In the genomic region with DNA sequence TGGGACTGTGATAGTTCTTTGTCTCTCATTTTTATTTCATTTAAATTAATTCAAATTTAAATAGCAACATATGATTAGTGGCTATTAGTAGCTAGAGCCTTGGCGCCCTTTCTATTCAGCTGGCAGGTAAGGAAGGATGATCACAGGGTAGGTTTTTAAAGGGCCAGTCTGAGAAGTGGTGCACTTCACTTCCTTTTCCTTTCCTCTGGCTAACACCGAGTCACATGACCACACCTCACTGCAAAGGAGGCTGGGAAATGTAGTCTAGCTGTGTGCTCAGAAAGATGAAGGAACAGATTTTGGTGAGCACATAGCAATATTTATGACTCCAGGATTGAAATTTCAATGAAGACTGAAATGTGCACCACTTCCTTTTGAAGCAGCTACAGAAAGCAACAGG, we compare ENCODE assay signal across 9 cellular contexts.
DNase-seq lines count a peak whose midpoint lies in the region; ATAC-seq, FAIRE-seq and TF ChIP-seq lines count a peak whose summit lies in the region.
"Had no signal": no experiment of that assay in that cellular context is flagged by ENCODE, and none has a peak within 500 bp of the region (broad histone marks: within the 10 kb centered on the region; RNA-seq: fewer than 3 reads in every experiment).

No MANE protein-coding gene starts in this region.

- no peaks in the 10 kb centered on the region for H4K20me1 ChIP-seq in SK-N-SH (ENCODE audit: insufficient read depth)
- H4K20me1 ChIP-seq in hepatocyte (ENCODE audit: insufficient read depth, poor library complexity, severe bottlenecking), result no peaks in the 10 kb centered on the region

- peaks cover 0 to 17% of the 10 kb centered on the region in 2 experiments; a peak in 1 of 4 replicates for H3K4me1 ChIP-seq in SK-N-SH (ENCODE audit: control insufficient read depth in 1 of 2, insufficient read depth in 2 of 2, low read depth in 1 of 2, low read length in 1 of 2)
- H3K4me1 ChIP-seq in NT2/D1 (ENCODE audit: insufficient read depth, insufficient read length), result no peaks in the 10 kb centered on the region
- no peaks in the 10 kb centered on the region for H3K4me1 ChIP-seq in small intestine (ENCODE audit: control insufficient read depth in 2 of 2, insufficient read depth in 1 of 2, low read depth in 1 of 2, low read length in 1 of 2)
- H3K4me1 ChIP-seq in hepatocyte (ENCODE audit: insufficient read depth), result peaks cover 11% of the 10 kb centered on the region

- H3K9ac ChIP-seq in SK-N-SH (no peak overlapping the region), NT2/D1 (ENCODE audit: insufficient read length, low read depth) (no peak overlapping the region)

- H3K9me3 ChIP-seq in SK-N-SH, result no peaks in the 10 kb centered on the region
- H3K9me3 ChIP-seq in NT2/D1 (ENCODE audit: insufficient read depth, low read length), result no peaks in the 10 kb centered on the region
- H3K9me3 ChIP-seq in small intestine (ENCODE audit: control insufficient read depth, low read depth), result no peaks in the 10 kb centered on the region
- no peaks in the 10 kb centered on the region for H3K9me3 ChIP-seq in hepatocyte (ENCODE audit: low read depth)

- no peaks in the 10 kb centered on the region for H3K27me3 ChIP-seq in SK-N-SH (ENCODE audit: insufficient read depth)
- no peaks in the 10 kb centered on the region for H3K27me3 ChIP-seq in NT2/D1 (ENCODE audit: insufficient read depth, insufficient read length)
- H3K27me3 ChIP-seq in small intestine (ENCODE audit: control insufficient read depth in 2 of 2, insufficient read depth in 2 of 2, low read length in 2 of 2), result no peaks in the 10 kb centered on the region
- H3K27me3 ChIP-seq in hepatocyte, result no peaks in the 10 kb centered on the region

- H3K27ac Mint-ChIP-seq in activated naive CD8-positive, alpha-beta T cell treated with anti-CD3 and anti-CD28 coated beads for 36 hours, result no peak overlapping the region
- H3K27ac Mint-ChIP-seq: naive B cell had no signal

- TF ChIP-seq CTCF in SK-N-SH (IDR thresholded peaks at IDR 0.05) (no peak), hepatocyte (IDR thresholded peaks at IDR 0.05; ENCODE audit: poor library complexity) (no peak)

- peak overlapping the region; percentile 43; the same call in 1 of the 2 replicates for H2AFZ ChIP-seq in SK-N-SH (ENCODE audit: low read depth)
- H2AFZ ChIP-seq in hepatocyte, result no peak overlapping the region

- peaks cover 10% of the 10 kb centered on the region for H3F3A ChIP-seq in SK-N-SH (replicated peaks; ENCODE audit: insufficient read depth)

- H3K79me2 ChIP-seq in SK-N-SH (ENCODE audit: insufficient read depth) (no peaks in the 10 kb centered on the region), hepatocyte (no peaks in the 10 kb centered on the region)

- no peak overlapping the region for H3K4me3 Mint-ChIP-seq in activated naive CD8-positive, alpha-beta T cell treated with anti-CD3 and anti-CD28 coated beads for 36 hours
- H3K4me3 Mint-ChIP-seq: naive B cell had no signal

- peaks cover 10% of the 10 kb centered on the region for H3K4me1 Mint-ChIP-seq in activated naive CD8-positive, alpha-beta T cell treated with anti-CD3 and anti-CD28 coated beads for 36 hours

- H3K9me3 Mint-ChIP-seq in activated naive CD8-positive, alpha-beta T cell treated with anti-CD3 and anti-CD28 coated beads for 36 hours, result peaks cover 9% of the 10 kb centered on the region

- no peak for TF ChIP-seq RAD21 in SK-N-SH (IDR thresholded peaks at IDR 0.05; ENCODE audit: low read length)

- no peak for DNase-seq in SK-N-SH
- peak; percentile 3 for DNase-seq in NT2/D1 (ENCODE audit: low read depth, low spot score)
- DNase-seq in activated naive CD8-positive, alpha-beta T cell treated with anti-CD3 and anti-CD28 coated beads for 36 hours, result peak; percentile 23
- DNase-seq in small intestine, result peak; percentile 49
- no peak for DNase-seq in hepatocyte (ENCODE audit: low spot score)
- DNase-seq: naive B cell had no signal

- H3K4me2 ChIP-seq in SK-N-SH, result no peak overlapping the region
- H3K4me2 ChIP-seq in hepatocyte, result no peak overlapping the region

- H3K36me3 Mint-ChIP-seq in activated naive CD8-positive, alpha-beta T cell treated with anti-CD3 and anti-CD28 coated beads for 36 hours, result no peaks in the 10 kb centered on the region
- H3K36me3 Mint-ChIP-seq: naive B cell had no signal

- 57% methylated on average over 2 of the region's 2 CpGs for WGBS in SK-N-SH (ENCODE audit: low lambda C conversion rate)
- WGBS in small intestine, 3 donors, result 64 to 68% (median 66%) methylated on average over 2 of the region's 2 CpGs
- 74% methylated on average over 2 of the region's 2 CpGs for WGBS in hepatocyte (ENCODE audit: low lambda C conversion rate, missing lambda C conversion rate)

- no peak for TF ChIP-seq EP300 in SK-N-SH (IDR thresholded peaks at IDR 0.05; ENCODE audit: borderline replicate concordance in 1 of 2, low read depth in 1 of 2, low read length in 1 of 2)

- FAIRE-seq in small intestine (lab: Jason Lieb, UNC), result no peak

- H3K9me2 ChIP-seq in SK-N-SH (no peaks in the 10 kb centered on the region), hepatocyte (replicated peaks; ENCODE audit: insufficient read depth) (no peaks in the 10 kb centered on the region)

- H3K4me3 ChIP-seq in SK-N-SH (ENCODE audit: low read depth in 2 of 2, low read length in 1 of 2), result no peak overlapping the region
- H3K4me3 ChIP-seq in NT2/D1 (ENCODE audit: insufficient read length, low read depth), result no peak overlapping the region
- H3K4me3 ChIP-seq in small intestine (ENCODE audit: low read depth in 1 of 2, low read length in 2 of 2), result no peak overlapping the region
- no peak overlapping the region for H3K4me3 ChIP-seq in hepatocyte

- H3K27me3 Mint-ChIP-seq in activated naive CD8-positive, alpha-beta T cell treated with anti-CD3 and anti-CD28 coated beads for 36 hours, result peaks cover 2% of the 10 kb centered on the region
- H3K27me3 Mint-ChIP-seq: naive B cell had no signal

- no peak overlapping the region for H3K27ac ChIP-seq in SK-N-SH (ENCODE audit: low read depth in 2 of 2, low read length in 1 of 2)
- no peak overlapping the region for H3K27ac ChIP-seq in small intestine (ENCODE audit: low read depth in 1 of 2, low read length in 1 of 2)
- H3K27ac ChIP-seq in hepatocyte, result no peak overlapping the region

- ATAC-seq in SK-N-SH treated with all-trans-retinoic acid at 6 μM for 48 hours, result no peak
- ATAC-seq in HG02885 (IDR thresholded peaks at IDR 0.05; ENCODE audit: poor library complexity, unreplicated experiment), result no peak
- no peak for ATAC-seq in GM19463 (IDR thresholded peaks at IDR 0.05; ENCODE audit: unreplicated experiment)

- CTCF ChIA-PET in SK-N-SH (lab: Yijun Ruan, JAX), result no interaction called here

- POLR2A ChIA-PET in SK-N-SH (lab: Yijun Ruan, JAX), result no interaction called here

- H3K36me3 ChIP-seq in SK-N-SH (replicated peaks in 1 of 2; ENCODE audit: control insufficient read depth in 1 of 2, insufficient read depth in 2 of 2, low read length in 1 of 2) (no peaks in the 10 kb centered on the region), NT2/D1 (ENCODE audit: insufficient read depth, insufficient read length, low read length) (no peaks in the 10 kb centered on the region), small intestine (ENCODE audit: control insufficient read depth in 2 of 2, insufficient read depth in 2 of 2, low read length in 2 of 2) (no peaks in the 10 kb centered on the region), hepatocyte (replicated peaks; ENCODE audit: insufficient read depth, low read depth) (no peaks in the 10 kb centered on the region)

TF ChIP-seq in SK-N-SH, 30 proteins besides CTCF, POLR2A, EP300 and RAD21:
- TF ChIP-seq, protein P1, sequence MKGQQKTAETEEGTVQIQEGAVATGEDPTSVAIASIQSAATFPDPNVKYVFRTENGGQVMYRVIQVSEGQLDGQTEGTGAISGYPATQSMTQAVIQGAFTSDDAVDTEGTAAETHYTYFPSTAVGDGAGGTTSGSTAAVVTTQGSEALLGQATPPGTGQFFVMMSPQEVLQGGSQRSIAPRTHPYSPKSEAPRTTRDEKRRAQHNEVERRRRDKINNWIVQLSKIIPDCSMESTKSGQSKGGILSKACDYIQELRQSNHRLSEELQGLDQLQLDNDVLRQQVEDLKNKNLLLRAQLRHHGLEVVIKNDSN (IDR thresholded peaks at IDR 0.05; ENCODE audit: borderline replicate concordance, low read depth), result peak; percentile 88
- TF ChIP-seq RCOR1 (IDR thresholded peaks at IDR 0.05; ENCODE audit: low read length), result no peak
TF ChIP-seq in SK-N-SH: peak in this region for 1.

TF ChIP-seq in SK-N-SH treated with all-trans-retinoic acid at 6 μM for 48 hours, 23 proteins besides CTCF, POLR2A, EP300 and RAD21 (continues in another document):
- TF ChIP-seq ZNF565 (CRISPR knock-in tag; conservative IDR thresholded peaks at IDR 0.05; ENCODE audit: low read depth), result no peak
- no peak for TF ChIP-seq ISL1 (CRISPR knock-in tag; IDR thresholded peaks at IDR 0.05)
- TF ChIP-seq CSDC2 (CRISPR knock-in tag; IDR thresholded peaks at IDR 0.05), result no peak
- TF ChIP-seq, protein P2, sequence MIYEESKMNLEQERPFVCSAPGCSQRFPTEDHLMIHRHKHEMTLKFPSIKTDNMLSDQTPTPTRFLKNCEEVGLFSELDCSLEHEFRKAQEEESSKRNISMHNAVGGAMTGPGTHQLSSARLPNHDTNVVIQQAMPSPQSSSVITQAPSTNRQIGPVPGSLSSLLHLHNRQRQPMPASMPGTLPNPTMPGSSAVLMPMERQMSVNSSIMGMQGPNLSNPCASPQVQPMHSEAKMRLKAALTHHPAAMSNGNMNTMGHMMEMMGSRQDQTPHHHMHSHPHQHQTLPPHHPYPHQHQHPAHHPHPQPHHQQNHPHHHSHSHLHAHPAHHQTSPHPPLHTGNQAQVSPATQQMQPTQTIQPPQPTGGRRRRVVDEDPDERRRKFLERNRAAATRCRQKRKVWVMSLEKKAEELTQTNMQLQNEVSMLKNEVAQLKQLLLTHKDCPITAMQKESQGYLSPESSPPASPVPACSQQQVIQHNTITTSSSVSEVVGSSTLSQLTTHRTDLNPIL (CRISPR knock-in tag; IDR thresholded peaks at IDR 0.05; ENCODE audit: low read depth), result no peak
- no peak for TF ChIP-seq BACH2 (CRISPR knock-in tag; IDR thresholded peaks at IDR 0.05; ENCODE audit: borderline replicate concordance)
- no peak for TF ChIP-seq TOX (CRISPR knock-in tag; IDR thresholded peaks at IDR 0.05; ENCODE audit: borderline replicate concordance)
- TF ChIP-seq PPARA (CRISPR knock-in tag; IDR thresholded peaks at IDR 0.05; ENCODE audit: borderline replicate concordance), result no peak
- no peak for TF ChIP-seq GLIS3 (CRISPR knock-in tag; IDR thresholded peaks at IDR 0.05)
- no peak for TF ChIP-seq ZFP3 (CRISPR knock-in tag; IDR thresholded peaks at IDR 0.05)
- TF ChIP-seq RARB (CRISPR knock-in tag; IDR thresholded peaks at IDR 0.05), result no peak

Comparison
In these comparisons a context has a peak if more than half of its experiments do, and no peak if none do; other contexts are left out.
1. DNase-seq: peak in NT2/D1 (single experiment), activated naive CD8-positive, alpha-beta T cell treated with anti-CD3 and anti-CD28 coated beads for 36 hours (single experiment) and small intestine (single experiment); none in SK-N-SH (single experiment) and hepatocyte (single experiment).